Comparison of ENCODE assay signal across 9 cellular contexts in genomic region chr17:63645775-63646491, GRCh38. TPM values are rescaled to one million over a fixed set of nuclear protein-coding genes. Genes with fewer than 3 reads are reported as not detected.
DNase-seq lines count a peak whose midpoint lies in the region; ATAC-seq and TF ChIP-seq lines count a peak whose summit lies in the region.
"Had no signal": no experiment of that assay in that cellular context is flagged by ENCODE, and none has a peak within 500 bp of the region (broad histone marks: within the 10 kb centered on the region; RNA-seq: fewer than 3 reads in every experiment).

No MANE protein-coding gene starts in this region.

- peak overlapping the region; percentile 74 to 85 for H3K27ac ChIP-seq in lung (ENCODE audit: low read depth in 1 of 2, low read length in 1 of 2)
- H3K27ac ChIP-seq: brain microvascular endothelial cell had no signal

- H3K9me3 ChIP-seq in lung (ENCODE audit: control insufficient read depth in 2 of 2, insufficient read depth in 1 of 2, low read length in 1 of 2) = peaks cover 0 to 3% of the 10 kb centered on the region in 2 donors

- H3K36me3 ChIP-seq in lung (ENCODE audit: control insufficient read depth in 2 of 2, insufficient read depth in 2 of 2, low read length in 2 of 2) = peaks cover 12 to 15% of the 10 kb centered on the region in 2 donors

- no peak for TF ChIP-seq POLR2A in GM18505 (IDR thresholded peaks at IDR 0.05; ENCODE audit: borderline replicate concordance, extremely low read depth, insufficient read depth, insufficient read length)

- H3K27me3 ChIP-seq in lung (ENCODE audit: control insufficient read depth, insufficient read depth) = no peaks in the 10 kb centered on the region
- H3K27me3 ChIP-seq: brain microvascular endothelial cell had no signal

- DNase-seq in lung (ENCODE audit: low spot score) = no peak
- no peak for DNase-seq in DMS 273 (lab: John Stamatoyannopoulos, UW; ENCODE audit: unreplicated experiment)
- DNase-seq in NCI-H2081 (lab: John Stamatoyannopoulos, UW) = no peak
- no peak for DNase-seq in UCSD-AML1 (lab: John Stamatoyannopoulos, UW; ENCODE audit: unreplicated experiment)
- DNase-seq in GM20000 (ENCODE audit: low spot score) = no peak
- DNase-seq: brain microvascular endothelial cell had no signal

- no peak overlapping the region for H3K4me3 ChIP-seq in lung

- ATAC-seq in GM18505 (IDR thresholded peaks at IDR 0.05; ENCODE audit: unreplicated experiment) (peak; percentile 52), GM21619 (IDR thresholded peaks at IDR 0.05; ENCODE audit: unreplicated experiment) (peak; percentile 43), HG03571 (IDR thresholded peaks at IDR 0.05; ENCODE audit: unreplicated experiment) (peak; percentile 51), lung (ENCODE audit: insufficient read depth, low FRiP score) (no peak)

- H3K4me1 ChIP-seq in lung (ENCODE audit: control insufficient read depth in 2 of 2, insufficient read depth in 2 of 2, low read length in 2 of 2) = peaks cover 7 to 13% of the 10 kb centered on the region in 2 donors

- TF ChIP-seq CTCF in lung (IDR thresholded peaks at IDR 0.05; ENCODE audit: control extremely low read depth, extremely low read depth) (no peak), GM20000 (IDR thresholded peaks at IDR 0.05; ENCODE audit: extremely low read depth, missing control alignments) (no peak)

- WGBS in lung, 2 donors = 81 to 87% methylated on average over 5 of the region's 5 CpGs

RNA-seq across cellular contexts. Expression of gene MAP3K3, which starts 23.7 kb away (rescaled TPM):
- total RNA-seq in lung = 10 to 100 TPM; 50.1 to 56.3 TPM
- 10 to 100 TPM; 24.5 to 33.0 TPM for polyA plus RNA-seq in lung

RNA-seq across cellular contexts. Expression of gene TACO1, which starts 45.2 kb away (rescaled TPM):
- total RNA-seq in lung = 10 to 100 TPM; 11.1 to 20.7 TPM
- 10 to 100 TPM; 16.9 to 18.1 TPM for polyA plus RNA-seq in lung

RNA-seq across cellular contexts. Expression of gene LIMD2, which starts 54.0 kb away (rescaled TPM):
- 10 to 100 TPM; 30.1 to 30.8 TPM for total RNA-seq in lung
- 10 to 100 TPM; 26.4 to 69.5 TPM for polyA plus RNA-seq in lung
